8 cellular contexts compared by ENCODE assay signal in genomic region chr1:112707217-112708001, GRCh38. TPM values are rescaled to one million over a fixed set of nuclear protein-coding genes. Genes with fewer than 3 reads are reported as not detected.
DNase-seq lines count a peak whose midpoint lies in the region; ATAC-seq, FAIRE-seq and TF ChIP-seq lines count a peak whose summit lies in the region.

No MANE protein-coding gene starts in this region.

- no peaks in the 10 kb centered on the region for H3K9me3 ChIP-seq in skeletal muscle satellite cell (replicated peaks; ENCODE audit: low read length)

- H3K4me3 ChIP-seq in bronchial epithelial cell (ENCODE audit: low read depth, low read length), result peak overlapping the region; percentile 88
- H3K4me3 ChIP-seq in skeletal muscle satellite cell (ENCODE audit: low read length), result peak overlapping the region; percentile 93

- H3K27me3 ChIP-seq in bronchial epithelial cell (ENCODE audit: control insufficient read depth, insufficient read depth, low read length) (no peaks in the 10 kb centered on the region), skeletal muscle satellite cell (ENCODE audit: control insufficient read depth, insufficient read depth, low read length) (no peaks in the 10 kb centered on the region)

- H3K9ac ChIP-seq in skeletal muscle satellite cell (ENCODE audit: low read depth, low read length), result peak overlapping the region; percentile 96

- H3K4me1 ChIP-seq in skeletal muscle satellite cell (ENCODE audit: control insufficient read depth, insufficient read depth, low read length), result peaks cover 28% of the 10 kb centered on the region

- DNase-seq in AG08395 (ENCODE audit: low spot score), result peak; percentile 91
- DNase-seq in NCI-H2107 treated with DMSO at 0.1 percent for 48 hours (lab: John Stamatoyannopoulos, UW; ENCODE audit: unreplicated experiment), result peak; percentile 64
- peak; percentile 74 for DNase-seq in bronchial epithelial cell (ENCODE audit: low read depth)
- peak; percentile 85 for DNase-seq in iPS-NIHi7 (ENCODE audit: extremely low spot score)

- no peak for FAIRE-seq in bronchial epithelial cell (lab: Jason Lieb, UNC)

- H3K36me3 ChIP-seq in bronchial epithelial cell (ENCODE audit: control insufficient read depth, insufficient read depth, low read length), result peaks cover 12% of the 10 kb centered on the region
- H3K36me3 ChIP-seq in skeletal muscle satellite cell (ENCODE audit: insufficient read depth, low read length), result peaks cover 19% of the 10 kb centered on the region

- peak overlapping the region; percentile 77 for H3K27ac ChIP-seq in VCaP

- ATAC-seq in HG03039 (IDR thresholded peaks at IDR 0.05; ENCODE audit: unreplicated experiment), result peak; percentile 46

- TF ChIP-seq CTCF in VCaP (conservative IDR thresholded peaks at IDR 0.05) (peak; percentile 95), bronchial epithelial cell (IDR thresholded peaks at IDR 0.05; ENCODE audit: insufficient read depth, low read length, severe bottlenecking) (peak; percentile 99)

- TF ChIP-seq POLR2A in GM18526 (IDR thresholded peaks at IDR 0.05; ENCODE audit: extremely low read depth, insufficient read length), result peak; percentile 14

- peak overlapping the region; percentile 91 for H3K4me2 ChIP-seq in skeletal muscle satellite cell (ENCODE audit: low read length)

RNA-seq across cellular contexts. Expression of gene RHOC, which starts 0.5 kb away (rescaled TPM):
- 420 and 469 TPM in 2 replicates for total RNA-seq in bronchial epithelial cell
- total RNA-seq in skeletal muscle satellite cell (2012; rRNA removed), result 470 and 733 TPM in 2 replicates

RNA-seq across cellular contexts. Expression of gene PPM1J, which starts 7.7 kb away (rescaled TPM):
- 4.0 and 4.5 TPM in 2 replicates for total RNA-seq in bronchial epithelial cell
- total RNA-seq in skeletal muscle satellite cell (2012; rRNA removed), result 1.1 and 3.0 TPM in 2 replicates

RNA-seq across cellular contexts. Expression of gene MOV10, which starts 33.0 kb away (rescaled TPM):
- total RNA-seq in bronchial epithelial cell, result 10.3 and 23.4 TPM in 2 replicates
- 29.9 and 31.7 TPM in 2 replicates for total RNA-seq in skeletal muscle satellite cell (2012; rRNA removed)

Comparison
In these comparisons a context has a peak if more than half of its experiments do, and no peak if none do; other contexts are left out.
1. Peak in every context shown above with its lines: DNase-seq, ATAC-seq, H3K4me3 ChIP-seq and H3K27ac ChIP-seq.